8 cellular contexts compared by ENCODE assay signal in the genomic region with DNA sequence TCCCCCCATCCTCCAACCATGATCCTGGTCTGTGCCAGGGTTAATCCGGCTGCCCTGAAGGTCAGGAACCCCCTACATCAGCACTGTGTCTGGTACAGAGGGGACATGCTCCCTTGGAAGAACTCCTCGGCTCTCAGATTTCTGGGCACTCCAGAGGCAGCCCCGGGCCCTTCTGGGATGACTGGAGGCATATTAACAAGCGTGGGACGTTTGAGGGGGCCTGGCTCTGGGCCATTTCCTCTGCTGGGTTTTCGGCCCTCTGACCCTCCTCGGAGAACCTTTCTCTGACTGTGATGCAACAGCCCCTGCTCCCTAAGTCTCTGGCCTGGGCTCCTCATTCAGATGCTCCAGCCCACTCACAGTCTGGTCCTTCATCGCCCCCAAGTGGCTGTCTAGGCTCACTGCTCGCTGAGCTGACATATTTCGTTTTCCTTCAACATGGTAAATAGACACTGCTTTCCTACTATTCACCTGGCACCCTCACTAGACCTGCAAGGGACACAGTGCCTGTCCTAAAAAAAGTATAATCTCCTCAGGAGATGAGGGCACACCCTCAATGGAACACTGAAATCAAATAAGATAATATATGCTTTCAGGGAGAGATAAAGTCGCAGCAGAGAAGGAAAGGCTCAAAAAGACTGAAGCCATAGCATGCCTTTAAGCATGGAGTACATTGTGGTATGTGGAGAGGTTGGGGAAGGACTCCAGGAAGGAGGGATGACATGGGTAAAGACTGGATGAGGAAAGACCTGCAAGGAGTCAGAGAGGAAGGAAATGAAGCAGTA.
DNase-seq lines count a peak whose midpoint lies in the region; ATAC-seq and TF ChIP-seq lines count a peak whose summit lies in the region.

No MANE protein-coding gene starts in this region.

- no peaks in the 10 kb centered on the region for H4K20me1 ChIP-seq in OCI-LY3 (ENCODE audit: insufficient read depth, low read length)

- H3K79me2 ChIP-seq in OCI-LY3 (ENCODE audit: low read length) = no peaks in the 10 kb centered on the region

- H3K4me1 Mint-ChIP-seq in brain = peaks cover 6% of the 10 kb centered on the region

- TF ChIP-seq CTCF in OCI-LY3 (IDR thresholded peaks at IDR 0.05; ENCODE audit: low read depth, low read length) (peak; percentile 66), brain (conservative IDR thresholded peaks at IDR 0.05) (peak; percentile 86 to 94)

- ATAC-seq in GM21515 (IDR thresholded peaks at IDR 0.05; ENCODE audit: unreplicated experiment) = peak; percentile 82

- H3K4me1 ChIP-seq in OCI-LY3 (ENCODE audit: low read length) = no peaks in the 10 kb centered on the region

- H3K36me3 ChIP-seq in OCI-LY3 (replicated peaks; ENCODE audit: low read depth, low read length) = no peaks in the 10 kb centered on the region

- peaks cover 0 to 3% (median 0%) of the 10 kb centered on the region in 5 experiments for H3K9me3 Mint-ChIP-seq in brain

- H2AFZ ChIP-seq in OCI-LY3 (ENCODE audit: low read depth, low read length) = no peak overlapping the region

- H3K27me3 Mint-ChIP-seq in brain = peaks cover 21% of the 10 kb centered on the region

- no peaks in the 10 kb centered on the region for H3K27me3 ChIP-seq in OCI-LY3 (ENCODE audit: low read depth, low read length)

- H3K36me3 Mint-ChIP-seq in brain = no peaks in the 10 kb centered on the region

- no peak overlapping the region for H3K9ac ChIP-seq in OCI-LY3 (ENCODE audit: low read length)

- H3K4me3 Mint-ChIP-seq in brain = no peak overlapping the region

- peak overlapping the region in 2 of 5 experiments; percentile 14 to 66 for H3K27ac Mint-ChIP-seq in brain

- no peaks in the 10 kb centered on the region for H3K9me3 ChIP-seq in OCI-LY3 (ENCODE audit: insufficient read depth, low read length)

- H3K4me2 ChIP-seq in OCI-LY3 (ENCODE audit: low read length) = no peak overlapping the region

- peak; percentile 53 for DNase-seq in activated CD4-positive, alpha-beta T cell treated with anti-CD3 and anti-CD28 coated beads for 48 hours
- no peak for DNase-seq in activated CD4-positive, alpha-beta T cell treated with anti-CD3 and anti-CD28 coated beads, Interleukin-2, amount 50 U/mL, for 1 hour
- DNase-seq in HUDEP-2 (lab: John Stamatoyannopoulos, UW; ENCODE audit: unreplicated experiment in 76 of 76) = peak in 50 of 76 experiments; percentile 0 to 67 (median 16)
- peak; percentile 95 for DNase-seq in iPS-NIHi7 (ENCODE audit: extremely low spot score)
- DNase-seq in stimulated activated CD4-positive, alpha-beta T cell treated with anti-CD3 and anti-CD28 coated beads, Interleukin-4, amount 100 ng/mL, for 48 hours (ENCODE audit: low read depth in 2 of 2) = peak; percentile 9 to 19

- H3K27ac ChIP-seq in OCI-LY3 (ENCODE audit: low read length) = no peak overlapping the region

- no peak overlapping the region for H3K4me3 ChIP-seq in OCI-LY3 (ENCODE audit: low read length)
